8 cellular contexts compared by ENCODE assay signal in the genomic region with DNA sequence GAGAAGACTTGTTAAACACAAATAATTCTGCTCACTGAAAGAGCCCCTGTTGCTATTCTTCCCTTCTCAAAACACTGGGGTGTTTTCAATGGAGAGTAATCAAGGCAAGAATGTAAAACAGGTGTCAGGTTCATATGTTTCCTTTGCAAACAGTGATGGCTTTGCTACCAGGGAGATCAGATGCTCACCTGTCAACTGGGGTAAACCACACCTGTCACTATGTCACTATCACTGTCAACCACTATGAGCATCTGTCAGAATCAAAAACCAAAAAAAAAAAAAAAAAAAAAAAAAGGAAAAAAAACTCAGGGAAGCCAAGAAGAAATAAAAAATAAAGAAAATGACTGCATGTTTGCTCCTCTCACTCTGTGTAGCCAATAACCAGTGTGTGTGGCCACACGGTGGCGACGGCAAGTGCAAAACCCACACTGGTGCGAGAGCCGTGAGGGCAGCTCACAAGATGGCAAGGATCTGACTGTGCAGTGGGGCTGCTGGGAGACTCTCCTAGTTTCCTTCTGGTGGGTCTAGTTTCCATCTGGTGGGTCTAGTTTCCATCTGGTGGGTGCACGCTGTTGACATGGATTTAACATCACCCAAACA. TPM values are rescaled to one million over a fixed set of nuclear protein-coding genes. Genes with fewer than 3 reads are reported as not detected.
A peak's percentile ranks its signal among the peaks of the same experiment; 100 is the strongest.
DNase-seq lines count a peak whose midpoint lies in the region; ATAC-seq and TF ChIP-seq lines count a peak whose summit lies in the region.

No MANE protein-coding gene starts in this region.

- H3K27me3 ChIP-seq in CD4-positive, alpha-beta memory T cell (ENCODE audit: insufficient read depth, low read length): no peaks in the 10 kb centered on the region
- H3K27me3 ChIP-seq in esophagus muscularis mucosa: no peaks in the 10 kb centered on the region

- peaks cover 62 to 84% of the 10 kb centered on the region in 2 donors for H3K36me3 Mint-ChIP-seq in CD4-positive, alpha-beta memory T cell

- peaks cover 72% of the 10 kb centered on the region for H3K36me3 ChIP-seq in CD4-positive, alpha-beta memory T cell (ENCODE audit: insufficient read depth, low read length)
- H3K36me3 ChIP-seq in HEK293 (ENCODE audit: control insufficient read depth in 2 of 2, insufficient read depth in 1 of 2, low read length in 2 of 2) (peaks cover 81 to 96% of the 10 kb centered on the region in 2 experiments), esophagus muscularis mucosa (peaks cover 38 to 89% (median 66%) of the 10 kb centered on the region in 4 donors)

- H3K4me3 ChIP-seq in CD4-positive, alpha-beta memory T cell (ENCODE audit: low read length in 2 of 2): no peak overlapping the region
- H3K4me3 ChIP-seq in HEK293 (ENCODE audit: low read depth, low read length) (no peak overlapping the region), esophagus muscularis mucosa (no peak overlapping the region)

- no peak overlapping the region for H3K27ac ChIP-seq in CD4-positive, alpha-beta memory T cell (ENCODE audit: low read depth, low read length)
- H3K27ac ChIP-seq in HEK293 (ENCODE audit: extremely low read depth, low read depth, low read length) (no peak overlapping the region; the same call in 1 of the 2 replicates), VCaP (no peak overlapping the region), esophagus muscularis mucosa (replicated peaks in 1 of 4) (peak overlapping the region; percentile 70 to 82 (median 74))

- peaks cover 24% of the 10 kb centered on the region for H3K4me1 ChIP-seq in CD4-positive, alpha-beta memory T cell (ENCODE audit: insufficient read depth, low read length)
- no peaks in the 10 kb centered on the region for H3K4me1 ChIP-seq in HEK293 (ENCODE audit: control insufficient read depth, insufficient read depth, low read length)
- peaks cover 33 to 77% (median 74%) of the 10 kb centered on the region in 4 donors for H3K4me1 ChIP-seq in esophagus muscularis mucosa

- H3K4me1 Mint-ChIP-seq in CD4-positive, alpha-beta memory T cell: peaks cover 22 to 46% (median 29%) of the 10 kb centered on the region in 4 donors

- peak; percentile 55 for TF ChIP-seq CTCF in HEK293 (tag by site-specific recombination; IDR thresholded peaks at IDR 0.05)
- peak; percentile 67 for TF ChIP-seq CTCF in VCaP (conservative IDR thresholded peaks at IDR 0.05)
- peak; percentile 43 to 49 (median 45) for TF ChIP-seq CTCF in esophagus muscularis mucosa (IDR thresholded peaks at IDR 0.05)

- no peak for TF ChIP-seq POLR2A in esophagus muscularis mucosa (IDR thresholded peaks at IDR 0.05; ENCODE audit: low read depth)

- H3K27me3 Mint-ChIP-seq in CD4-positive, alpha-beta memory T cell: no peaks in the 10 kb centered on the region

- no peaks in the 10 kb centered on the region for H3K9me3 ChIP-seq in CD4-positive, alpha-beta memory T cell (ENCODE audit: control insufficient read depth in 1 of 2, low read length in 2 of 2)
- H3K9me3 ChIP-seq in HEK293 (ENCODE audit: control insufficient read depth, insufficient read depth, low read depth, low read length): no peaks in the 10 kb centered on the region
- no peaks in the 10 kb centered on the region for H3K9me3 ChIP-seq in esophagus muscularis mucosa

- intact Hi-C loops in CD4-positive, alpha-beta memory T cell (cut with micrococcal nuclease): loop anchor here (1.0 kb wide), 1 partner anchor 23 kb away; a partner anchor contains a TSS
- intact Hi-C loops in esophagus muscularis mucosa (cut with DNase I): no loop called here
- intact Hi-C loops in posterior cingulate gyrus (cut with DNase I): no loop called here

- ATAC-seq in GM19395 (IDR thresholded peaks at IDR 0.05; ENCODE audit: unreplicated experiment): no peak
- ATAC-seq in HG03460 (IDR thresholded peaks at IDR 0.05; ENCODE audit: unreplicated experiment): no peak

- peak; percentile 27 to 62 (median 33) for DNase-seq in CD4-positive, alpha-beta memory T cell
- no peak for DNase-seq in esophagus muscularis mucosa (ENCODE audit: extremely low spot score)
- DNase-seq in posterior cingulate gyrus: peak in 9 of 10 donors; percentile 59 to 97 (median 76)
- DNase-seq in NK-92 (lab: John Stamatoyannopoulos, UW; ENCODE audit: unreplicated experiment): no peak

- peak overlapping the region in 4 of 7 donors; percentile 23 to 79 (median 64) for H3K27ac Mint-ChIP-seq in CD4-positive, alpha-beta memory T cell

- H3K4me3 Mint-ChIP-seq in CD4-positive, alpha-beta memory T cell: no peak overlapping the region

- POLR2A ChIA-PET in CD4-positive, alpha-beta memory T cell (lab: Charles Lee; ENCODE audit: partially characterized antibody): no interaction called here
- POLR2A ChIA-PET in HEK293 (lab: Yijun Ruan, JAX): interaction anchor here (0.5 to 1.2 kb wide), 2 partner anchors 12 to 73 kb away, joined by 3 to 4 read pairs; no protein-coding TSS in a partner anchor

- H3K9me3 Mint-ChIP-seq in CD4-positive, alpha-beta memory T cell: peaks cover 0 to 2% (median 0%) of the 10 kb centered on the region in 8 donors

- CTCF ChIA-PET in CD4-positive, alpha-beta memory T cell (lab: Charles Lee; ENCODE audit: partially characterized antibody): interaction anchor here (0.7 to 2.3 kb wide), 5 partner anchors 11 to 80 kb away, joined by 3 to 19 read pairs (median 4); a partner anchor contains a TSS
- CTCF ChIA-PET in HEK293 (lab: Yijun Ruan, JAX): interaction anchor here (0.7 to 1.5 kb wide), 5 partner anchors 11 to 80 kb away, joined by 3 to 8 read pairs (median 3); no protein-coding TSS in a partner anchor

- 40% methylated on average over 6 of the region's 6 CpGs for WGBS in esophagus muscularis mucosa

- no peak for TF ChIP-seq EP300 in esophagus muscularis mucosa (IDR thresholded peaks at IDR 0.05)

TF ChIP-seq in HEK293, 187 proteins besides CTCF, POLR2A, EP300 and RAD21:
- TF ChIP-seq, protein P1, sequence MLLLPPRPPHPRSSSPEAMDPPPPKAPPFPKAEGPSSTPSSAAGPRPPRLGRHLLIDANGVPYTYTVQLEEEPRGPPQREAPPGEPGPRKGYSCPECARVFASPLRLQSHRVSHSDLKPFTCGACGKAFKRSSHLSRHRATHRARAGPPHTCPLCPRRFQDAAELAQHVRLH (tag by site-specific recombination; IDR thresholded peaks at IDR 0.05): no peak
- TF ChIP-seq, protein P2, sequence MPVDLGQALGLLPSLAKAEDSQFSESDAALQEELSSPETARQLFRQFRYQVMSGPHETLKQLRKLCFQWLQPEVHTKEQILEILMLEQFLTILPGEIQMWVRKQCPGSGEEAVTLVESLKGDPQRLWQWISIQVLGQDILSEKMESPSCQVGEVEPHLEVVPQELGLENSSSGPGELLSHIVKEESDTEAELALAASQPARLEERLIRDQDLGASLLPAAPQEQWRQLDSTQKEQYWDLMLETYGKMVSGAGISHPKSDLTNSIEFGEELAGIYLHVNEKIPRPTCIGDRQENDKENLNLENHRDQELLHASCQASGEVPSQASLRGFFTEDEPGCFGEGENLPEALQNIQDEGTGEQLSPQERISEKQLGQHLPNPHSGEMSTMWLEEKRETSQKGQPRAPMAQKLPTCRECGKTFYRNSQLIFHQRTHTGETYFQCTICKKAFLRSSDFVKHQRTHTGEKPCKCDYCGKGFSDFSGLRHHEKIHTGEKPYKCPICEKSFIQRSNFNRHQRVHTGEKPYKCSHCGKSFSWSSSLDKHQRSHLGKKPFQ (tag by site-specific recombination; IDR thresholded peaks at IDR 0.05): no peak
- TF ChIP-seq ZNF335 (tag by site-specific recombination; conservative IDR thresholded peaks at IDR 0.05): no peak
- TF ChIP-seq ZNF37A (tag by site-specific recombination; IDR thresholded peaks at IDR 0.05): no peak
- no peak for TF ChIP-seq ZBTB20 (tag by site-specific recombination; IDR thresholded peaks at IDR 0.05)
- TF ChIP-seq ZNF777 (tag by site-specific recombination; IDR thresholded peaks at IDR 0.05; ENCODE audit: borderline replicate concordance): no peak
- TF ChIP-seq, protein P3, sequence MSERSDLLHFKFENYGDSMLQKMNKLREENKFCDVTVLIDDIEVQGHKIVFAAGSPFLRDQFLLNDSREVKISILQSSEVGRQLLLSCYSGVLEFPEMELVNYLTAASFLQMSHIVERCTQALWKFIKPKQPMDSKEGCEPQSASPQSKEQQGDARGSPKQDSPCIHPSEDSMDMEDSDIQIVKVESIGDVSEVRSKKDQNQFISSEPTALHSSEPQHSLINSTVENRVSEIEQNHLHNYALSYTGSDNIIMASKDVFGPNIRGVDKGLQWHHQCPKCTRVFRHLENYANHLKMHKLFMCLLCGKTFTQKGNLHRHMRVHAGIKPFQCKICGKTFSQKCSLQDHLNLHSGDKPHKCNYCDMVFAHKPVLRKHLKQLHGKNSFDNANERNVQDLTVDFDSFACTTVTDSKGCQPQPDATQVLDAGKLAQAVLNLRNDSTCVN (tag by site-specific recombination; optimal IDR thresholded peaks at IDR 0.05): no peak
- TF ChIP-seq, protein P4, sequence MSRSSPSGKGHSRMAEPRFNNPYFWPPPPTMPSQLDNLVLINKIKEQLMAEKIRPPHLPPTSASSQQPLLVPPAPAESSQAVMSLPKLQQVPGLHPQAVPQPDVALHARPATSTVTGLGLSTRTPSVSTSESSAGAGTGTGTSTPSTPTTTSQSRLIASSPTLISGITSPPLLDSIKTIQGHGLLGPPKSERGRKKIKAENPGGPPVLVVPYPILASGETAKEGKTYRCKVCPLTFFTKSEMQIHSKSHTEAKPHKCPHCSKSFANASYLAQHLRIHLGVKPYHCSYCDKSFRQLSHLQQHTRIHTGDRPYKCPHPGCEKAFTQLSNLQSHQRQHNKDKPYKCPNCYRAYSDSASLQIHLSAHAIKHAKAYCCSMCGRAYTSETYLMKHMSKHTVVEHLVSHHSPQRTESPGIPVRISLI (tag by site-specific recombination; IDR thresholded peaks at IDR 0.05): 0 out of 2 replicates have a peak, but pooled peaks have one; percentile 47
- TF ChIP-seq ZNF223 (tag by site-specific recombination; IDR thresholded peaks at IDR 0.05): no peak

RNA-seq across cellular contexts. Expression of a gene that starts 22.7 kb away (rescaled TPM):
- 100 to 1,000 TPM; 135 to 140 TPM for total RNA-seq in CD4-positive, alpha-beta memory T cell
- polyA plus RNA-seq in CD4-positive, alpha-beta memory T cell: 10 to 100 TPM; 14.4 to 37.7 TPM
- total RNA-seq in esophagus muscularis mucosa: 100 to 1,000 TPM in 2 of 4 donors, 10 to 100 TPM in 2; 78.5 to 135 (median 112) TPM

Comparison
In these comparisons a context has a peak if more than half of its experiments do, and no peak if none do; other contexts are left out.
1. DNase-seq: peak in CD4-positive, alpha-beta memory T cell (5 of 5) and posterior cingulate gyrus (9 of 10); none in esophagus muscularis mucosa (single experiment) and NK-92 (single experiment).
2. H3K27ac ChIP-seq: peak in esophagus muscularis mucosa (4 of 4); none in CD4-positive, alpha-beta memory T cell (single experiment), HEK293 (single experiment) and VCaP (single experiment).
3. Peak in every context shown above with its lines, with median percentiles within 50 percentile points of each other: CTCF ChIP-seq.